2 cellular contexts compared by ENCODE assay signal in the genomic region with DNA sequence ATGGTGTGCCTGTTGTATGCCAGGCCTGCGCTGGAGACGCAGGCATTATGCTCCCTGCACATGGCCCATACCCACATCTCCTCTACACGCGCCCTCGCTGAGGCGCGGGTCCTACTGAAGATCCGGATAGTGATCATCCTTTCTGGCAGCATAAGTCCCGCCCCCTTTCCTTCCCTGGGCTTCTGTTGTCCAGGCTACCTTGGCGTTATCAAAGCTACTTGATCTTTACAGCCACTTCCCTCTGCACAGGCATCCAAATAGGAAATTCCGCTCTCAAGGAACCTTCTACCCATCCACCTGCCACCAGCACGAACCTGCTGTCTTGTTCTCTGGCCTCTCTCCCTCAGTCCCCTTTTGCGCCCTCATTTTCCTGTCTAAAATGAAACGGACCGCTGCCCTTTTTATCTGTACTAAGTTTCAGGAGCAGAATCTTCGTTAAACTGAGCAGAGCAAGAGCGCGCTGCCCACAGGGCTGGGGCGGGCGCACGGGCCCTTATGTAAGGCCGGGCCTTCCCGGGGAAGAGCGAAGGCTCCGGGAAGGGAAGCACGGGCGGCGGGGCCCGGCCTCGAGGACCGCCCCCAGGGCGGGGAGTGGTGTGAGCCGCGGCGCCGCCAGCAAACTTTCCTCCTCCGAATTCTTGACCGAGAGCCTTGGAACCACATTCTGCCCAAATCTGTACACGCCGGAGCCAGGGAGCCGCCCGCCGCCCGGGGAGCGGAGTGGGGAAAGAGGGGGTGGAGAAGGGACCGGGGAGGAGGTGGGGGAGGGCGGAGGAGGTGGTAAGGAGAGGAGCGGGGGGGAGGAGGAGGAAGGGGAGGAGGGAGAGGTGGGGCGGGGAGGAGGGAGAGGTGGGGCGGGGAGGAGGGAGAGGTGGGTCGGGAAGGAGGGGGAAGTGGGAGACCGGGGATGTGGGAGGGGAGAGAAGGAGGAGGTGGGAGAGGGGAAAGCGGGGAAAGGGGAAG.
TF ChIP-seq lines count a peak whose summit lies in the region.

No MANE protein-coding gene starts in this region.

TF ChIP-seq in IMR-90, 13 proteins besides CTCF, POLR2A, EP300 and RAD21:
- TF ChIP-seq MAZ (IDR thresholded peaks at IDR 0.05; ENCODE audit: borderline replicate concordance, low read depth, low read length): peak; percentile 57; the same call in 1 of the 2 replicates
- TF ChIP-seq NFE2L2 (IDR thresholded peaks at IDR 0.05; ENCODE audit: low read depth, low read length): no peak
- TF ChIP-seq SMC3 (IDR thresholded peaks at IDR 0.05; ENCODE audit: low read depth, low read length): no peak
- no peak for TF ChIP-seq RCOR1 (IDR thresholded peaks at IDR 0.05; ENCODE audit: insufficient replicate concordance, low read length)
- TF ChIP-seq FOS (IDR thresholded peaks at IDR 0.05; ENCODE audit: low read depth, low read length): no peak
- peak; percentile 79 for TF ChIP-seq BHLHE40 (IDR thresholded peaks at IDR 0.05; ENCODE audit: low read depth, low read length)
- TF ChIP-seq, protein P1, sequence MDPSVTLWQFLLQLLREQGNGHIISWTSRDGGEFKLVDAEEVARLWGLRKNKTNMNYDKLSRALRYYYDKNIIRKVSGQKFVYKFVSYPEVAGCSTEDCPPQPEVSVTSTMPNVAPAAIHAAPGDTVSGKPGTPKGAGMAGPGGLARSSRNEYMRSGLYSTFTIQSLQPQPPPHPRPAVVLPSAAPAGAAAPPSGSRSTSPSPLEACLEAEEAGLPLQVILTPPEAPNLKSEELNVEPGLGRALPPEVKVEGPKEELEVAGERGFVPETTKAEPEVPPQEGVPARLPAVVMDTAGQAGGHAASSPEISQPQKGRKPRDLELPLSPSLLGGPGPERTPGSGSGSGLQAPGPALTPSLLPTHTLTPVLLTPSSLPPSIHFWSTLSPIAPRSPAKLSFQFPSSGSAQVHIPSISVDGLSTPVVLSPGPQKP (IDR thresholded peaks at IDR 0.05; ENCODE audit: borderline replicate concordance, low read depth, low read length): no peak
- no peak for TF ChIP-seq MXI1 (IDR thresholded peaks at IDR 0.05; ENCODE audit: borderline replicate concordance, low read depth, low read length)
- TF ChIP-seq CHD1 (IDR thresholded peaks at IDR 0.05; ENCODE audit: low read depth, low read length): no peak
- TF ChIP-seq USF2 (IDR thresholded peaks at IDR 0.05; ENCODE audit: low read depth, low read length): no peak
- no peak for TF ChIP-seq MAFK (IDR thresholded peaks at IDR 0.05; ENCODE audit: low read depth, low read length)
- no peak for TF ChIP-seq CEBPB (IDR thresholded peaks at IDR 0.05; ENCODE audit: low read depth, low read length)
- TF ChIP-seq RFX5 (IDR thresholded peaks at IDR 0.05; ENCODE audit: low read depth, low read length): no peak

TF ChIP-seq in SK-N-SH, 30 proteins besides CTCF, POLR2A, EP300 and RAD21:
- TF ChIP-seq, protein P2, sequence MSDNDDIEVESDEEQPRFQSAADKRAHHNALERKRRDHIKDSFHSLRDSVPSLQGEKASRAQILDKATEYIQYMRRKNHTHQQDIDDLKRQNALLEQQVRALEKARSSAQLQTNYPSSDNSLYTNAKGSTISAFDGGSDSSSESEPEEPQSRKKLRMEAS (IDR thresholded peaks at IDR 0.05; ENCODE audit: low read depth): 0 out of 2 replicates have a peak, but pooled peaks have one; percentile 46
- TF ChIP-seq FOXJ3 (CRISPR knock-in tag; IDR thresholded peaks at IDR 0.05) (no peak), YY1 (IDR thresholded peaks at IDR 0.05; ENCODE audit: low read depth) (no peak), NFIC (IDR thresholded peaks at IDR 0.05; ENCODE audit: borderline replicate concordance) (0 out of 2 replicates have a peak, but pooled peaks have one; percentile 19), TAF1 (IDR thresholded peaks at IDR 0.05; ENCODE audit: borderline replicate concordance, low read depth, low read length) (no peak), EZH2phosphoT487 (IDR thresholded peaks at IDR 0.05; ENCODE audit: borderline replicate concordance, low read depth) (no peak), ELF1 (IDR thresholded peaks at IDR 0.05) (no peak), POLR2AphosphoS5 (IDR thresholded peaks at IDR 0.05; ENCODE audit: low read depth, low read length) (peak; percentile 46), FOSL2 (IDR thresholded peaks at IDR 0.05; ENCODE audit: borderline replicate concordance, low read depth) (no peak), RFX5 (IDR thresholded peaks at IDR 0.05; ENCODE audit: low read length) (no peak), GABPA (IDR thresholded peaks at IDR 0.05; ENCODE audit: low read depth) (no peak), MEF2A (IDR thresholded peaks at IDR 0.05; ENCODE audit: borderline replicate concordance, low read depth) (no peak), NRF1 (IDR thresholded peaks at IDR 0.05; ENCODE audit: low read depth, low read length) (no peak), MXI1 (IDR thresholded peaks at IDR 0.05; ENCODE audit: low read depth, low read length) (no peak), JUND (IDR thresholded peaks at IDR 0.05) (no peak), RXRA (IDR thresholded peaks at IDR 0.05; ENCODE audit: borderline replicate concordance, low read depth) (no peak), GATA2 (CRISPR knock-in tag; IDR thresholded peaks at IDR 0.05) (no peak)
- TF ChIP-seq, protein P3, sequence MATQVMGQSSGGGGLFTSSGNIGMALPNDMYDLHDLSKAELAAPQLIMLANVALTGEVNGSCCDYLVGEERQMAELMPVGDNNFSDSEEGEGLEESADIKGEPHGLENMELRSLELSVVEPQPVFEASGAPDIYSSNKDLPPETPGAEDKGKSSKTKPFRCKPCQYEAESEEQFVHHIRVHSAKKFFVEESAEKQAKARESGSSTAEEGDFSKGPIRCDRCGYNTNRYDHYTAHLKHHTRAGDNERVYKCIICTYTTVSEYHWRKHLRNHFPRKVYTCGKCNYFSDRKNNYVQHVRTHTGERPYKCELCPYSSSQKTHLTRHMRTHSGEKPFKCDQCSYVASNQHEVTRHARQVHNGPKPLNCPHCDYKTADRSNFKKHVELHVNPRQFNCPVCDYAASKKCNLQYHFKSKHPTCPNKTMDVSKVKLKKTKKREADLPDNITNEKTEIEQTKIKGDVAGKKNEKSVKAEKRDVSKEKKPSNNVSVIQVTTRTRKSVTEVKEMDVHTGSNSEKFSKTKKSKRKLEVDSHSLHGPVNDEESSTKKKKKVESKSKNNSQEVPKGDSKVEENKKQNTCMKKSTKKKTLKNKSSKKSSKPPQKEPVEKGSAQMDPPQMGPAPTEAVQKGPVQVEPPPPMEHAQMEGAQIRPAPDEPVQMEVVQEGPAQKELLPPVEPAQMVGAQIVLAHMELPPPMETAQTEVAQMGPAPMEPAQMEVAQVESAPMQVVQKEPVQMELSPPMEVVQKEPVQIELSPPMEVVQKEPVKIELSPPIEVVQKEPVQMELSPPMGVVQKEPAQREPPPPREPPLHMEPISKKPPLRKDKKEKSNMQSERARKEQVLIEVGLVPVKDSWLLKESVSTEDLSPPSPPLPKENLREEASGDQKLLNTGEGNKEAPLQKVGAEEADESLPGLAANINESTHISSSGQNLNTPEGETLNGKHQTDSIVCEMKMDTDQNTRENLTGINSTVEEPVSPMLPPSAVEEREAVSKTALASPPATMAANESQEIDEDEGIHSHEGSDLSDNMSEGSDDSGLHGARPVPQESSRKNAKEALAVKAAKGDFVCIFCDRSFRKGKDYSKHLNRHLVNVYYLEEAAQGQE (IDR thresholded peaks at IDR 0.05; ENCODE audit: low read depth, low read length): no peak
